1 cellular context compared by ENCODE assay signal in genomic region chr3:72995337-72995736, GRCh38.
TF ChIP-seq lines count a peak whose summit lies in the region.

No MANE protein-coding gene starts in this region.

TF ChIP-seq in H1, 55 proteins besides CTCF, POLR2A, EP300 and RAD21:
- TF ChIP-seq POLR2AphosphoS5 (IDR thresholded peaks at IDR 0.05; ENCODE audit: low read depth, low read length) (no peak), TBP (IDR thresholded peaks at IDR 0.05; ENCODE audit: low read depth, low read length) (no peak), BACH1 (IDR thresholded peaks at IDR 0.05; ENCODE audit: low read length) (no peak), ATF3 (IDR thresholded peaks at IDR 0.05; ENCODE audit: insufficient read depth, low read depth, low read length) (no peak)
